Comparison of ENCODE assay signal across 8 cellular contexts in the genomic region with DNA sequence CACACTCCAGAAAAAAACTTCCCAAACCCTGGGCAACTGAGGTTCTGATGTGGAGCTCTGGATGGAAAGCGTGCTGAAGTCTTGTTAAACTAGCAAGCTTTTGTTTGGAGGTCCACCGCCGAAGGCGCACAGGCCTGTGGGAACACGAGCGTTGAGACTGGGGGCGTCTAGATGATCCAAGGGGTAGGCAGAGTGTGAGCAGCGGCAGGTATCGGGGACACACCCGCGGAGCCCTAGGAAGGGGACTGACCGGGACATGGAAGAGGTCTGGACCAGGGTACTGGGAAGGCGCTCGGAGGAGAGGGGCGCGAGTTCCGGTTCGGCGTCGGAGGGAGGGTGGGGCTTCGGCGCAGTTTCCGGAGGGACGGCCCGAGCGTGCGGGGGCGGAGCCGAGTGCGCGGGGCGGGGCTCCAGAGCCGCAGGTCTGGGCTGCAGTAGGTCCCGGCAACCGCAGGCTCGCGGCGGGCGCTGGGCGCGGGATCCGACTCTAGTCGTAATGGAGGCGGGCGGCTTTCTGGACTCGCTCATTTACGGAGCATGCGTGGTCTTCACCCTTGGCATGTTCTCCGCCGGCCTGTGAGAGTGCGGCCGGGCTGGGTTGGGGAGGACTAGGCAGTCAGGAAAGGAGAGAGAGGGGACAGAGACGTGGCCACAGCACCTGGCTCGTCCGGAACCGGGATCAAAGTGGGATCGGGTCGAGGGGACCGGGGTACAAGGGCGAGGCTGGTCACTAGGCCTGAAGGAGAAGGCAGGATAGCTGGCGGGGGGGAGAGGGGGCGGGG. TPM values are rescaled to one million over a fixed set of nuclear protein-coding genes. Genes with fewer than 3 reads are reported as not detected.
A peak's percentile ranks its signal among the peaks of the same experiment; 100 is the strongest.
DNase-seq lines count a peak whose midpoint lies in the region; ATAC-seq, FAIRE-seq and TF ChIP-seq lines count a peak whose summit lies in the region.

A gene with protein sequence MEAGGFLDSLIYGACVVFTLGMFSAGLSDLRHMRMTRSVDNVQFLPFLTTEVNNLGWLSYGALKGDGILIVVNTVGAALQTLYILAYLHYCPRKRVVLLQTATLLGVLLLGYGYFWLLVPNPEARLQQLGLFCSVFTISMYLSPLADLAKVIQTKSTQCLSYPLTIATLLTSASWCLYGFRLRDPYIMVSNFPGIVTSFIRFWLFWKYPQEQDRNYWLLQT (plus strand): TSS at position 437 of the 782 bp plus-strand sequence. CDS start 60 bp downstream, at position 497.

- H3K4me2 ChIP-seq in keratinocyte (ENCODE audit: control insufficient read depth, extremely low read depth, insufficient read depth, low read depth, low read length) = peak within 1 kb of the TSS; percentile 94

- H2AFZ ChIP-seq in keratinocyte (ENCODE audit: control insufficient read depth, low read length) = peak within 1 kb of the TSS; percentile 73

- dilution Hi-C loops in keratinocyte (cut with MboI; ENCODE audit: extremely low pct_ligation_motif_present, low sequenced_read_pairs) = no loop called here

- peak within 1 kb of the TSS; percentile 99 for H3K9ac ChIP-seq in keratinocyte (ENCODE audit: control insufficient read depth, extremely low read depth, insufficient read depth, low read length)

- H3K36me3 ChIP-seq in keratinocyte (ENCODE audit: control insufficient read depth in 2 of 2, extremely low read depth in 1 of 2, insufficient read depth in 2 of 2, low read length in 2 of 2) = peaks cover 28 to 48% of the 10 kb centered on the region in 2 experiments

- DNase-seq in AG09319 (ENCODE audit: extremely low read depth, low read depth) = peak; percentile 83
- peak; percentile 91 for DNase-seq in NCI-H446 treated with DMSO at 0.1 percent for 48 hours (lab: John Stamatoyannopoulos, UW)
- DNase-seq in activated CD4-positive, CD25-positive, alpha-beta regulatory T cell treated with anti-CD3 and anti-CD28 coated beads, Interleukin-2, amount 50 U/mL, for 16 hours (ENCODE audit: low read depth, low spot score) = peak; percentile 80
- peak; percentile 91 for DNase-seq in central memory CD4-positive, alpha-beta T cell
- no peak for DNase-seq in keratinocyte (ENCODE audit: low read depth, low spot score)
- DNase-seq in stimulated activated CD4-positive, alpha-beta T cell treated with anti-CD3 and anti-CD28 coated beads, Interleukin-12 subunit alpha, Interleukin-12 subunit beta, amount 100 ng/mL, for 48 hours (ENCODE audit: low read depth in 2 of 3, low spot score in 1 of 3) = peak; percentile 88 to 95 (median 90)

- ATAC-seq in GM19043 (IDR thresholded peaks at IDR 0.05; ENCODE audit: low read depth, unreplicated experiment) (peak; percentile 73), HG03378 (IDR thresholded peaks at IDR 0.05; ENCODE audit: unreplicated experiment) (peak; percentile 58)

- TF ChIP-seq CTCF in AG09319 (IDR thresholded peaks at IDR 0.05; ENCODE audit: low read depth, low read length) (no peak), keratinocyte (optimal IDR thresholded peaks at IDR 0.05 in 1 of 3, IDR thresholded peaks at IDR 0.05 in 1 of 3, conservative IDR thresholded peaks at IDR 0.05 in 1 of 3; ENCODE audit: extremely low read depth in 1 of 3, insufficient read depth in 2 of 3, low read length in 3 of 3) (peak in 1 of 3 experiments; percentile 43)

- no peaks in the 10 kb centered on the region for H3K27me3 ChIP-seq in keratinocyte (ENCODE audit: control insufficient read depth, extremely low read depth, insufficient read depth, low read length)

- peaks cover 43% of the 10 kb centered on the region for H3K79me2 ChIP-seq in keratinocyte (ENCODE audit: control insufficient read depth, insufficient read depth, low read length)

- peak within 1 kb of the TSS; percentile 67 to 90 (median 77) for H3K4me3 ChIP-seq in keratinocyte (ENCODE audit: control insufficient read depth in 2 of 3, extremely low read depth in 1 of 3, insufficient read depth in 2 of 3, low read depth in 1 of 3, low read length in 3 of 3)

- FAIRE-seq in keratinocyte (lab: Jason Lieb, UNC) = no peak

- H3K9me1 ChIP-seq in keratinocyte (ENCODE audit: control insufficient read depth, extremely low read depth, insufficient read depth, low read length) = peaks cover 5% of the 10 kb centered on the region

- no peaks in the 10 kb centered on the region for H3K9me3 ChIP-seq in keratinocyte (ENCODE audit: control insufficient read depth, low read depth, low read length)

- peak within 1 kb of the TSS; percentile 100 for H3K27ac ChIP-seq in keratinocyte (ENCODE audit: control insufficient read depth, insufficient read depth, low read length)

- H4K20me1 ChIP-seq in keratinocyte (ENCODE audit: control insufficient read depth, extremely low read depth, insufficient read depth, low read length) = no peaks in the 10 kb centered on the region

- H3K4me1 ChIP-seq in keratinocyte (ENCODE audit: control insufficient read depth, extremely low read depth, insufficient read depth, low read length) = peaks cover 42% of the 10 kb centered on the region

RNA-seq across cellular contexts. Expression of the gene that starts here (rescaled TPM):
- 54.5 to 72.2 TPM (median 55.6 TPM) in 3 replicates for polyA plus RNA-seq in keratinocyte
- polyA plus RNA-seq in keratinocyte (2011; ENCODE audit: low read depth) = 32.6 TPM
- polyA plus RNA-seq in keratinocyte (2011; cell fraction: cytosol; rRNA removed) = 47.6 and 49.9 TPM in 2 replicates
- polyA plus RNA-seq in keratinocyte (2011; cell fraction: nucleus; rRNA removed) = 60.5 and 69.1 TPM in 2 replicates
- polyA plus RNA-seq in keratinocyte (2012; ENCODE audit: low replicate concordance) = 32.2 and 69.6 TPM in 2 replicates
- polyA minus RNA-seq in keratinocyte = 32.1 to 59.5 TPM (median 44.3 TPM) in 3 replicates
- polyA minus RNA-seq in keratinocyte (2011; cell fraction: cytosol; rRNA and poly(A)+ RNA removed) = 54.3 TPM
- 9.2 and 19.5 TPM in 2 replicates for polyA minus RNA-seq in keratinocyte (2011; cell fraction: nucleus; rRNA and poly(A)+ RNA removed)
